Comparison of ENCODE assay signal across 1 cellular context in genomic region chrX:15509845-15510244, GRCh38.
TF ChIP-seq lines count a peak whose summit lies in the region.

No MANE protein-coding gene starts in this region.

TF ChIP-seq in GM12878, 131 proteins besides CTCF, POLR2A, EP300 and RAD21 (continued from another document):
- TF ChIP-seq, protein P1, sequence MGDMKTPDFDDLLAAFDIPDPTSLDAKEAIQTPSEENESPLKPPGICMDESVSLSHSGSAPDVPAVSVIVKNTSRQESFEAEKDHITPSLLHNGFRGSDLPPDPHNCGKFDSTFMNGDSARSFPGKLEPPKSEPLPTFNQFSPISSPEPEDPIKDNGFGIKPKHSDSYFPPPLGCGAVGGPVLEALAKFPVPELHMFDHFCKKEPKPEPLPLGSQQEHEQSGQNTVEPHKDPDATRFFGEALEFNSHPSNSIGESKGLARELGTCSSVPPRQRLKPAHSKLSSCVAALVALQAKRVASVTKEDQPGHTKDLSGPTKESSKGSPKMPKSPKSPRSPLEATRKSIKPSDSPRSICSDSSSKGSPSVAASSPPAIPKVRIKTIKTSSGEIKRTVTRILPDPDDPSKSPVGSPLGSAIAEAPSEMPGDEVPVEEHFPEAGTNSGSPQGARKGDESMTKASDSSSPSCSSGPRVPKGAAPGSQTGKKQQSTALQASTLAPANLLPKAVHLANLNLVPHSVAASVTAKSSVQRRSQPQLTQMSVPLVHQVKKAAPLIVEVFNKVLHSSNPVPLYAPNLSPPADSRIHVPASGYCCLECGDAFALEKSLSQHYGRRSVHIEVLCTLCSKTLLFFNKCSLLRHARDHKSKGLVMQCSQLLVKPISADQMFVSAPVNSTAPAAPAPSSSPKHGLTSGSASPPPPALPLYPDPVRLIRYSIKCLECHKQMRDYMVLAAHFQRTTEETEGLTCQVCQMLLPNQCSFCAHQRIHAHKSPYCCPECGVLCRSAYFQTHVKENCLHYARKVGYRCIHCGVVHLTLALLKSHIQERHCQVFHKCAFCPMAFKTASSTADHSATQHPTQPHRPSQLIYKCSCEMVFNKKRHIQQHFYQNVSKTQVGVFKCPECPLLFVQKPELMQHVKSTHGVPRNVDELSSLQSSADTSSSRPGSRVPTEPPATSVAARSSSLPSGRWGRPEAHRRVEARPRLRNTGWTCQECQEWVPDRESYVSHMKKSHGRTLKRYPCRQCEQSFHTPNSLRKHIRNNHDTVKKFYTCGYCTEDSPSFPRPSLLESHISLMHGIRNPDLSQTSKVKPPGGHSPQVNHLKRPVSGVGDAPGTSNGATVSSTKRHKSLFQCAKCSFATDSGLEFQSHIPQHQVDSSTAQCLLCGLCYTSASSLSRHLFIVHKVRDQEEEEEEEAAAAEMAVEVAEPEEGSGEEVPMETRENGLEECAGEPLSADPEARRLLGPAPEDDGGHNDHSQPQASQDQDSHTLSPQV (IDR thresholded peaks at IDR 0.05): no peak
